ENCODE assay signal across 27 cellular contexts in the genomic region with DNA sequence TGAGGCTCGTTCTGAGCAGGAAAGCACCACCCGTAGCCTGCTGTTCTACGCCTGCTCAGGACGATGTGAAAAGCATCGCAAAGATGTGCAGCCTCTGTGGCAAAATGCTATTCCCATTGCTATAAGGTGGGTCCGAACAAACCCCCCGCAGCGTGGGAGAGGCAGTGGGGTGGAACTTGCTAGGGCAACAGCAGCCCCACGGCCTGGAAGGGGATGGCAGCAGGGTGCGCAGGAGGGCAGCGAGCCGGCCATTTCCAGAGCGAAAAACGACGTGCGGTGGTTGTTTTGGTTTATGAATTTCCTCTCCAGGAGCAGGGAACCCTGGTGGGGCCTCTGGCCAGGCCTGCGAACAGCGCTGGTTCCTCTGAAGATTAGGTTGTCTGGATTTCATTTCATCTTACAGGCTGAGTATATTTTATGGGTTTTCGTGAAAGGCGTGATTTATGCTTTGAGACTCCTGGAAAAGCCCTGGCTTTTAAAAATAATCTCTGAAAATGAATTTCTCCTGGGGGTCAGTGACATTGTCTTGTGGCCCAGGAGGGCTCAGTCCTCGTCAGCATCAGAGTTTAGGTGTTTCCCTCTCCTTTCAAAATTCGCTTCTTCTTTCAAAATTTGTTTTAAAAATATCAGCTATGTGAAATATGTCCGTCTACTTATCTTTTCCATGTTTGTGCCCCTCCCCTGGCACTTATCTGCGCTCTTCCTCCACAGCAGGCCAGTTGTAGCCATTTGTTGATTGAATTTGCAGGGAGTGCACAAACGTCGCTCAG. TPM values are rescaled to one million over a fixed set of nuclear protein-coding genes. Genes with fewer than 3 reads are reported as not detected.
DNase-seq lines count a peak whose midpoint lies in the region; ATAC-seq, FAIRE-seq and TF ChIP-seq lines count a peak whose summit lies in the region.
"Had no signal": no experiment of that assay in that cellular context is flagged by ENCODE, and none has a peak within 500 bp of the region (broad histone marks: within the 10 kb centered on the region; RNA-seq: fewer than 3 reads in every experiment).

No MANE protein-coding gene starts in this region.

- H4K8ac ChIP-seq in H1 (ENCODE audit: extremely low read depth, insufficient read depth, low read length): peak overlapping the region; percentile 85; the same call in 1 of the 2 replicates

- H4K91ac ChIP-seq in H1 (replicated peaks; ENCODE audit: insufficient read length, low read length): no peak overlapping the region

- no peak for FAIRE-seq in H1 (lab: Jason Lieb, UNC)

- H3K4me1 ChIP-seq in BLaER1 (peaks cover 31% of the 10 kb centered on the region), H1 (replicated peaks in 1 of 4; ENCODE audit: control insufficient read depth in 3 of 4, insufficient read depth in 4 of 4, low read length in 3 of 4) (no peaks in the 10 kb centered on the region)
- H3K4me1 ChIP-seq: ascending aorta, lower lobe of right lung, psoas muscle had no signal

- H3K27ac Mint-ChIP-seq in nephron progenitor cell: no peak overlapping the region
- H3K27ac Mint-ChIP-seq: activated naive CD8-positive, alpha-beta T cell; activated T-helper 2 cell treated with anti-CD3 and anti-CD28 coated beads, Interferon-gamma antibody, Interleukin-2, Interleukin-4, amounts not matched to agents 10 μg/mL and 5 μg/mL and 100 μg/mL, durations not matched to agents 14 hours and 24 hours and 36 hours; WTC11 had no signal

- peaks cover 26% of the 10 kb centered on the region for H3K9me3 Mint-ChIP-seq in nephron progenitor cell
- H3K9me3 Mint-ChIP-seq: activated T-helper 2 cell treated with anti-CD3 and anti-CD28 coated beads, Interferon-gamma antibody, Interleukin-2, Interleukin-4, amounts not matched to agents 10 μg/mL and 5 μg/mL and 100 μg/mL, durations not matched to agents 14 hours and 24 hours and 36 hours had no signal

- H3K36me3 Mint-ChIP-seq in nephron progenitor cell (ENCODE audit: low read depth): no peaks in the 10 kb centered on the region
- H3K36me3 Mint-ChIP-seq: activated naive CD8-positive, alpha-beta T cell; CD14-positive monocyte had no signal

- no peak overlapping the region for H2BK120ac ChIP-seq in H1 (replicated peaks; ENCODE audit: low read depth, low read length)

- H2BK5ac ChIP-seq in H1 (ENCODE audit: low read depth, low read length): no peak overlapping the region

- H4K20me1 ChIP-seq in BLaER1 (no peaks in the 10 kb centered on the region), H1 (replicated peaks in 1 of 2; ENCODE audit: control insufficient read depth in 1 of 2, insufficient read depth in 2 of 2, low read length in 2 of 2) (no peaks in the 10 kb centered on the region)

- H2AFZ ChIP-seq in H1 (ENCODE audit: low read length): no peak overlapping the region

- H2BK12ac ChIP-seq in H1 (ENCODE audit: low read depth, low read length): no peak overlapping the region

- TF ChIP-seq EP300 in H1 (IDR thresholded peaks at IDR 0.05; ENCODE audit: borderline replicate concordance in 1 of 2, low read depth in 2 of 2, low read length in 2 of 2): no peak

- no peak overlapping the region for H2BK20ac ChIP-seq in H1 (ENCODE audit: low read length)

- no peaks in the 10 kb centered on the region for H3K79me1 ChIP-seq in H1 (ENCODE audit: low read depth, low read length)

- TF ChIP-seq POLR2A in H1 (IDR thresholded peaks at IDR 0.05; ENCODE audit: control extremely low read depth in 1 of 2, low read depth in 2 of 2, low read length in 2 of 2): no peak

- no peak overlapping the region for H3K4me3 ChIP-seq in BLaER1
- no peak overlapping the region for H3K4me3 ChIP-seq in H1 (ENCODE audit: extremely low read depth in 1 of 4, insufficient read depth in 2 of 4, low read depth in 3 of 4, low read length in 4 of 4)
- H3K4me3 ChIP-seq: ascending aorta, lower lobe of right lung, psoas muscle, skin epidermis had no signal

- ATAC-seq in GM18861 (IDR thresholded peaks at IDR 0.05; ENCODE audit: unreplicated experiment): no peak
- ATAC-seq: esophagus mucosa, lower lobe of right lung, psoas muscle, Right ventricle myocardium inferior, WTC11 had no signal

- no peak overlapping the region for H3K23ac ChIP-seq in H1 (ENCODE audit: insufficient read length)

- no peak overlapping the region for H4K5ac ChIP-seq in H1 (ENCODE audit: insufficient read length, low read depth, low read length)

- H3K4ac ChIP-seq in H1 (replicated peaks; ENCODE audit: insufficient read length, low read depth, low read length): no peak overlapping the region

- no peak overlapping the region for H3K18ac ChIP-seq in H1 (ENCODE audit: extremely low read depth, low read length)

- TF ChIP-seq RAD21 in H1 (IDR thresholded peaks at IDR 0.05 in 1 of 2, conservative IDR thresholded peaks at IDR 0.05 in 1 of 2; ENCODE audit: low read depth in 2 of 2, low read length in 2 of 2): no peak

- CTCF ChIA-PET in HEK293T (lab: Yijun Ruan, JAX) (no interaction called here), H1 (lab: Charles Lee; ENCODE audit: partially characterized antibody) (no interaction called here)

- H3K4me2 ChIP-seq in BLaER1: peak overlapping the region; percentile 72
- no peak overlapping the region for H3K4me2 ChIP-seq in H1 (ENCODE audit: insufficient read depth in 1 of 2, low read depth in 2 of 2, low read length in 2 of 2)

- POLR2A ChIA-PET in HEK293T (lab: Yijun Ruan, JAX) (no interaction called here), H1 (lab: Charles Lee; ENCODE audit: partially characterized antibody) (no interaction called here)

- H3K9me3 ChIP-seq in BLaER1 (peaks cover 48% of the 10 kb centered on the region), H1 (ENCODE audit: insufficient read depth in 2 of 2, low read depth in 1 of 2, low read length in 1 of 2) (peaks cover 11 to 13% of the 10 kb centered on the region in 2 experiments)
- H3K9me3 ChIP-seq: lower lobe of right lung had no signal

- no peak overlapping the region for H3K56ac ChIP-seq in H1 (replicated peaks; ENCODE audit: insufficient read length, low read depth, low read length)

- H3K9ac ChIP-seq in BLaER1: no peak overlapping the region
- no peak overlapping the region for H3K9ac ChIP-seq in H1 (replicated peaks in 1 of 4; ENCODE audit: extremely low read depth in 1 of 4, low read depth in 3 of 4, low read length in 3 of 4)

- H3K23me2 ChIP-seq in H1 (ENCODE audit: low read depth, low read length): no peaks in the 10 kb centered on the region

- H3K36me3 ChIP-seq in BLaER1 (no peaks in the 10 kb centered on the region), H1 (ENCODE audit: control insufficient read depth in 2 of 4, insufficient read depth in 4 of 4, low read length in 3 of 4) (no peaks in the 10 kb centered on the region)
- H3K36me3 ChIP-seq: ascending aorta, lower lobe of right lung had no signal

- no peak overlapping the region for H3K14ac ChIP-seq in H1 (ENCODE audit: insufficient read length)

- no peak overlapping the region for H2BK15ac ChIP-seq in H1 (ENCODE audit: low read length)

- H3K27ac ChIP-seq in BLaER1: no peak overlapping the region
- no peak overlapping the region for H3K27ac ChIP-seq in H1 (ENCODE audit: low read depth, low read length)
- H3K27ac ChIP-seq: ascending aorta, lower lobe of right lung, psoas muscle, skin epidermis had no signal

- H3K27me3 ChIP-seq in BLaER1: no peaks in the 10 kb centered on the region
- H3K27me3 ChIP-seq in H1 (replicated peaks in 1 of 4; ENCODE audit: control insufficient read depth in 3 of 4, extremely low read depth in 1 of 4, insufficient read depth in 3 of 4, low read length in 3 of 4): no peaks in the 10 kb centered on the region
- H3K27me3 ChIP-seq: ascending aorta had no signal

- 88% methylated on average over 26 of the region's 26 CpGs; no CpG with 5 or more reads in 1 of the 2 experiments for WGBS in H1 (ENCODE audit: extremely low coverage in 1 of 2, insufficient coverage in 1 of 2, insufficient read length in 1 of 2, insufficient replicate concordance in 2 of 2, low coverage in 1 of 2, low lambda C conversion rate in 2 of 2, missing lambda C conversion rate in 1 of 2), 2 experiments

- peaks cover 23% of the 10 kb centered on the region for H3K27me3 Mint-ChIP-seq in nephron progenitor cell (ENCODE audit: low read depth, poor library complexity)
- H3K27me3 Mint-ChIP-seq: activated naive CD8-positive, alpha-beta T cell had no signal

- H3K4me3 Mint-ChIP-seq in nephron progenitor cell: peak overlapping the region; percentile 27
- H3K4me3 Mint-ChIP-seq: activated naive CD8-positive, alpha-beta T cell; CD14-positive monocyte; WTC11 had no signal

- DNase-seq in HEK293T (ENCODE audit: extremely low spot score) (peak; percentile 75), H1 (ENCODE audit: low read depth in 1 of 2, low spot score in 2 of 2) (no peak), nephron progenitor cell (peak; percentile 14), NCI-H2081 treated with DMSO at 0.1 percent for 48 hours (lab: John Stamatoyannopoulos, UW) (no peak), NCI-H1048 (lab: John Stamatoyannopoulos, UW) (no peak), midbrain (lab: John Stamatoyannopoulos, UW) (no peak)
- DNase-seq: ACHN; activated CD4-positive, alpha-beta T cell treated with anti-CD3 and anti-CD28 coated beads, Interleukin-2, amount 50 U/mL, for 4 hours; activated CD8-positive, alpha-beta memory T cell treated with anti-CD3 and anti-CD28 coated beads, Interleukin-2, amount 50 U/mL, for 4 hours; cortex of kidney; islet precursor cell; KG1; lower lobe of right lung; NCI-H1694 treated with DMSO at 0.1 percent for 48 hours; psoas muscle; stimulated activated CD4-positive, alpha-beta T cell treated with anti-CD3 and anti-CD28 coated beads, Interleukin-2, amount 100 ng/mL, for 24 hours; T-helper 9 cell had no signal

- H2AK5ac ChIP-seq in H1 (ENCODE audit: low read depth, low read length): no peak overlapping the region

- H3K4me1 Mint-ChIP-seq in nephron progenitor cell: peaks cover 23% of the 10 kb centered on the region
- H3K4me1 Mint-ChIP-seq: CD14-positive monocyte, WTC11 had no signal

- H3K79me2 ChIP-seq in H1 (ENCODE audit: control insufficient read depth in 1 of 2, insufficient read depth in 2 of 2, low read length in 2 of 2): no peaks in the 10 kb centered on the region

- TF ChIP-seq CTCF in H1 (IDR thresholded peaks at IDR 0.05; ENCODE audit: control extremely low read depth in 1 of 3, insufficient read depth in 1 of 3, low read depth in 1 of 3, low read length in 3 of 3): no peak
- no peak for TF ChIP-seq CTCF in nephron progenitor cell (IDR thresholded peaks at IDR 0.05)

TF ChIP-seq in HEK293T, 16 proteins besides CTCF, POLR2A, EP300 and RAD21 (continues in another document):
- TF ChIP-seq SUZ12 (IDR thresholded peaks at IDR 0.05) (no peak), ZNF384 (IDR thresholded peaks at IDR 0.05) (no peak)

TF ChIP-seq in H1, 55 proteins besides CTCF, POLR2A, EP300 and RAD21 (continues in another document):
- TF ChIP-seq ASH2L (IDR thresholded peaks at IDR 0.05; ENCODE audit: low read length): no peak

RNA-seq across cellular contexts. Expression of a gene that starts 42.3 kb away (rescaled TPM):
- total RNA-seq in H1 (2021; fragmentation: NEBNext Ultra II Directional; extraction: Animal tissue kit (Norgen Biotek cat#: 25700)): 49.6 and 54.1 TPM in 2 replicates
- polyA plus RNA-seq in H1 (2011; rRNA removed): 26.5 and 32.0 TPM in 2 replicates
- 33.5 TPM for polyA plus RNA-seq in H1 (2011; cell fraction: cytosol; rRNA removed)
- polyA plus RNA-seq in H1 (2011; cell fraction: nucleus; rRNA removed): 24.1 TPM
- polyA plus RNA-seq in H1 (2012, experiment 1 of 2): 27.1 to 31.9 TPM (median 29.9 TPM) in 4 replicates
- 6.2 TPM for polyA plus RNA-seq in H1 (2012, experiment 2 of 2)
- 28.9 TPM for polyA plus RNA-seq in H1 (2013, experiment 1 of 2)
- polyA plus RNA-seq in H1 (2013, experiment 2 of 2): 28.0 TPM
- polyA minus RNA-seq in H1 (2011; rRNA and poly(A)+ RNA removed): 62.7 and 66.1 TPM in 2 replicates
- 38.2 TPM for polyA minus RNA-seq in H1 (2011; cell fraction: cytosol; rRNA and poly(A)+ RNA removed)
- 61.8 TPM for polyA minus RNA-seq in H1 (2011; cell fraction: nucleus; rRNA and poly(A)+ RNA removed)

Comparison
In these comparisons a context has a peak if more than half of its experiments do, and no peak if none do; other contexts are left out.
1. DNase-seq: peak in HEK293T (single experiment) and nephron progenitor cell (single experiment); none in H1 (0 of 2), NCI-H2081 treated with DMSO at 0.1 percent for 48 hours (single experiment), NCI-H1048 (single experiment) and midbrain (single experiment).